In genomic region chr9:111187376-111187775, GRCh38 we compare ENCODE assay signal across 16 cellular contexts.
"Had no signal": no experiment of that assay in that cellular context is flagged by ENCODE, and none has a peak within 500 bp of the region (broad histone marks: within the 10 kb centered on the region; RNA-seq: fewer than 3 reads in every experiment).

No MANE protein-coding gene starts in this region.

- H3K9me3 ChIP-seq: neutrophil, psoas muscle, sigmoid colon, thoracic aorta, transverse colon had no signal

- H3K27ac ChIP-seq: foreskin keratinocyte, neutrophil, psoas muscle, sigmoid colon, stomach, thoracic aorta, transverse colon had no signal

- H3K4me3 ChIP-seq: psoas muscle, sigmoid colon, stomach, thoracic aorta, transverse colon had no signal

- H3K4me1 ChIP-seq: foreskin keratinocyte, psoas muscle, sigmoid colon, stomach, transverse colon had no signal

- H3K36me3 ChIP-seq: neutrophil, sigmoid colon, stomach, thoracic aorta, transverse colon had no signal

- ATAC-seq: effector memory CD8-positive, alpha-beta T cell; foreskin keratinocyte; naive thymus-derived CD8-positive, alpha-beta T cell; psoas muscle had no signal

- FAIRE-seq: colon, small intestine had no signal

- H3K27me3 ChIP-seq: neutrophil, sigmoid colon, stomach, transverse colon had no signal

- DNase-seq: effector memory CD8-positive, alpha-beta T cell; erythroblast; foreskin keratinocyte; mesendoderm; naive thymus-derived CD8-positive, alpha-beta T cell; psoas muscle; sigmoid colon; small intestine; stimulated activated CD4-positive, alpha-beta T cell treated with anti-CD3 and anti-CD28 coated beads, Interleukin-12 subunit alpha, Interleukin-12 subunit beta, amount 100 ng/mL, for 4 hours; stimulated activated naive CD4-positive, alpha-beta T cell; stomach; substantia nigra; transverse colon had no signal
